7 cellular contexts compared by ENCODE assay signal in the genomic region with DNA sequence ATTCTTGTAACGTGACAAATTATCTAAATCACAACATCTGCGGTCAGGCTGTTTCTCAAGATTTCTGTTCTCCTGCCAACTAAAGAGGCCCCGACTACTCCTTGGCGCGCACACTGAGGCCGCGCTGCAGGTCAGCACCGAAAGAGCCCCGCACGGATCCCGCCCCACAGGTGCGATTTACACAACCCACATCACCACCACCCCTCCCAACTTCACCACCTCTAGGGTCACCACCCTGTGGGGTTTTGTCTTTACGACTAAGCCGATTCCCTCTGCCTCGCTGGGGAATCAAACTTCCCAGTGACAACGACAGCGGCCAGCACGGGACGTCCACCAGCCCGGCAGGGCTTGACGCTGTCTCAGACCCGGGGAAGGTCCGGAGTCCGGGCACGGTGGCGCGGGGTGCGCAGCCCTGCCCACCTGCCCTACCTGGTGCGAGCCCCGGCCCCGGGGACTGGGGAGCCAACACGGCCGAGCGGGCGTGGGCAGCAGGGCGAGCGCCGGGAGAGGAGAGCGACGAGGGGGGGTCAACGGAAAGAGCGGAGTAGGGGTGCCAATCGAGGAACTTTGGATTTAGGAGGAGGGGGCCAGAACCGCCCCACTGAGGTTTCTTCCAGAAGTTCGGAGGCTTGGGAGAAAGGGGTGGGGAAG. TPM values are rescaled to one million over a fixed set of nuclear protein-coding genes. Genes with fewer than 3 reads are reported as not detected.
DNase-seq lines count a peak whose midpoint lies in the region; ATAC-seq and TF ChIP-seq lines count a peak whose summit lies in the region.

No MANE protein-coding gene starts in this region.

- POLR2A ChIA-PET in activated CD4-positive, alpha-beta memory T cell treated with anti-CD3 and anti-CD28 coated beads, Interleukin-2, amount 10 ng/mL, durations not matched to agents 7 days and 5 days (lab: Charles Lee): no interaction called here

- H3K4me3 Mint-ChIP-seq in activated CD4-positive, alpha-beta memory T cell treated with anti-CD3 and anti-CD28 coated beads, Interleukin-2, amount 10 ng/mL, durations not matched to agents 7 days and 5 days: peak overlapping the region; percentile 77
- H3K4me3 Mint-ChIP-seq in natural killer cell treated with Interleukin-12 subunit alpha and Interleukin-12 subunit beta and Interleukin-15 and Interleukin-18, amount 100 ng/mL, for 72 hours: peak overlapping the region; percentile 94

- H3K4me3 ChIP-seq in esophagus squamous epithelium: peak overlapping the region; percentile 79 to 92 (median 90)

- 0% methylated on average over 16 to 19 of the region's 45 CpGs for WGBS in esophagus squamous epithelium, 2 donors

- no peaks in the 10 kb centered on the region for H3K9me3 ChIP-seq in esophagus squamous epithelium

- H3K27me3 Mint-ChIP-seq in activated CD4-positive, alpha-beta memory T cell treated with anti-CD3 and anti-CD28 coated beads, Interleukin-2, amount 10 ng/mL, durations not matched to agents 7 days and 5 days: peaks cover 60% of the 10 kb centered on the region
- H3K27me3 Mint-ChIP-seq in natural killer cell treated with Interleukin-12 subunit alpha and Interleukin-12 subunit beta and Interleukin-15 and Interleukin-18, amount 100 ng/mL, for 72 hours: peaks cover 28 to 36% of the 10 kb centered on the region in 2 donors

- H3K27me3 ChIP-seq in esophagus squamous epithelium: peaks cover 0 to 7% (median 0%) of the 10 kb centered on the region in 4 donors

- no peaks in the 10 kb centered on the region for H3K9me3 Mint-ChIP-seq in activated CD4-positive, alpha-beta memory T cell treated with anti-CD3 and anti-CD28 coated beads, Interleukin-2, amount 10 ng/mL, durations not matched to agents 7 days and 5 days
- H3K9me3 Mint-ChIP-seq in natural killer cell treated with Interleukin-12 subunit alpha and Interleukin-12 subunit beta and Interleukin-15 and Interleukin-18, amount 100 ng/mL, for 72 hours: no peaks in the 10 kb centered on the region

- DNase-seq in activated CD4-positive, alpha-beta memory T cell treated with anti-CD3 and anti-CD28 coated beads, Interleukin-2, amount 10 ng/mL, durations not matched to agents 7 days and 5 days: no peak
- DNase-seq in esophagus squamous epithelium (lab: John Stamatoyannopoulos, UW): no peak
- DNase-seq in natural killer cell treated with Interleukin-12 subunit alpha and Interleukin-12 subunit beta and Interleukin-15 and Interleukin-18, amount 100 ng/mL, for 72 hours (ENCODE audit: low spot score): no peak
- DNase-seq in NCI-H2107 (lab: John Stamatoyannopoulos, UW): no peak
- DNase-seq in NK-92 treated with Interleukin-12 subunit alpha and Interleukin-12 subunit beta, amount 100 ng/mL, for 24 hours (lab: John Stamatoyannopoulos, UW): no peak

- CTCF ChIA-PET in activated CD4-positive, alpha-beta memory T cell treated with anti-CD3 and anti-CD28 coated beads, Interleukin-2, amount 10 ng/mL, durations not matched to agents 7 days and 5 days (lab: Charles Lee): no interaction called here

- peaks cover 15% of the 10 kb centered on the region for H3K4me1 Mint-ChIP-seq in activated CD4-positive, alpha-beta memory T cell treated with anti-CD3 and anti-CD28 coated beads, Interleukin-2, amount 10 ng/mL, durations not matched to agents 7 days and 5 days
- peaks cover 11 to 13% of the 10 kb centered on the region in 2 donors for H3K4me1 Mint-ChIP-seq in natural killer cell treated with Interleukin-12 subunit alpha and Interleukin-12 subunit beta and Interleukin-15 and Interleukin-18, amount 100 ng/mL, for 72 hours (ENCODE audit: low read depth in 2 of 2)

- peak in 1 of 4 donors; percentile 19 for TF ChIP-seq POLR2A in esophagus squamous epithelium (IDR thresholded peaks at IDR 0.05)

- no peaks in the 10 kb centered on the region for H3K36me3 Mint-ChIP-seq in activated CD4-positive, alpha-beta memory T cell treated with anti-CD3 and anti-CD28 coated beads, Interleukin-2, amount 10 ng/mL, durations not matched to agents 7 days and 5 days (ENCODE audit: low read depth)
- H3K36me3 Mint-ChIP-seq in natural killer cell treated with Interleukin-12 subunit alpha and Interleukin-12 subunit beta and Interleukin-15 and Interleukin-18, amount 100 ng/mL, for 72 hours: no peaks in the 10 kb centered on the region

- no peaks in the 10 kb centered on the region for H3K36me3 ChIP-seq in esophagus squamous epithelium

- peak; percentile 16 for ATAC-seq in GM18502 (IDR thresholded peaks at IDR 0.05; ENCODE audit: poor library complexity, unreplicated experiment)
- peak; percentile 28 for ATAC-seq in HG03432 (IDR thresholded peaks at IDR 0.05; ENCODE audit: unreplicated experiment)
- ATAC-seq in natural killer cell treated with Interleukin-12 subunit alpha and Interleukin-12 subunit beta and Interleukin-15 and Interleukin-18, amount 100 ng/mL, for 72 hours: peak; percentile 17 to 43

- H3K4me1 ChIP-seq in esophagus squamous epithelium: peaks cover 0 to 48% (median 0%) of the 10 kb centered on the region in 3 donors

- H3K27ac ChIP-seq in esophagus squamous epithelium: peak overlapping the region; percentile 90 to 98 (median 98)

- no peak overlapping the region for H3K27ac Mint-ChIP-seq in activated CD4-positive, alpha-beta memory T cell treated with anti-CD3 and anti-CD28 coated beads, Interleukin-2, amount 10 ng/mL, durations not matched to agents 7 days and 5 days
- no peak overlapping the region for H3K27ac Mint-ChIP-seq in natural killer cell treated with Interleukin-12 subunit alpha and Interleukin-12 subunit beta and Interleukin-15 and Interleukin-18, amount 100 ng/mL, for 72 hours

- intact Hi-C loops in esophagus squamous epithelium (cut with DNase I): no loop called here

- TF ChIP-seq CTCF in esophagus squamous epithelium (IDR thresholded peaks at IDR 0.05): no peak

RNA-seq across cellular contexts. Expression of gene UACA, which starts 0.8 kb away (rescaled TPM):
- total RNA-seq in activated CD4-positive, alpha-beta memory T cell treated with anti-CD3 and anti-CD28 coated beads, Interleukin-2, amount 10 ng/mL, durations not matched to agents 7 days and 5 days: 1 to 10 TPM in 1 of 2 experiments, under 1 TPM in 1; 0.58 to 1.3 TPM
- total RNA-seq in esophagus squamous epithelium: 10 to 100 TPM; 18.3 to 55.3 (median 29.8) TPM
- total RNA-seq in natural killer cell treated with Interleukin-12 subunit alpha and Interleukin-12 subunit beta and Interleukin-15 and Interleukin-18, amount 100 ng/mL, for 72 hours: 1 to 10 TPM; 2.5 to 3.6 TPM

Comparison
In these comparisons a context has a peak if more than half of its experiments do, and no peak if none do; other contexts are left out.
1. RNA of gene UACA, which starts 0.8 kb away (total RNA-seq): 18.3 to 55.3 TPM in esophagus squamous epithelium; 2.5 to 3.6 TPM in natural killer cell treated with Interleukin-12 subunit alpha and Interleukin-12 subunit beta and Interleukin-15 and Interleukin-18, amount 100 ng/mL, for 72 hours and 0.58 to 1.3 TPM in activated CD4-positive, alpha-beta memory T cell treated with anti-CD3 and anti-CD28 coated beads, Interleukin-2, amount 10 ng/mL, durations not matched to agents 7 days and 5 days; every median in the first group is over 4 times any median in the second.
2. Peak in every context shown above with its lines, with median percentiles within 50 percentile points of each other: ATAC-seq.